Comparison of ENCODE assay signal across 14 cellular contexts in genomic region chr1:201736707-201737320, GRCh38.
DNase-seq lines count a peak whose midpoint lies in the region; ATAC-seq and TF ChIP-seq lines count a peak whose summit lies in the region.
"Had no signal": no experiment of that assay in that cellular context is flagged by ENCODE, and none has a peak within 500 bp of the region (broad histone marks: within the 10 kb centered on the region; RNA-seq: fewer than 3 reads in every experiment).

No MANE protein-coding gene starts in this region.

- H3K9me3 ChIP-seq in cardiac muscle cell (ENCODE audit: low read depth) (no peaks in the 10 kb centered on the region), transverse colon (no peaks in the 10 kb centered on the region), left lung (no peaks in the 10 kb centered on the region)
- H3K9me3 ChIP-seq: SJSA1 had no signal

- no peak for TF ChIP-seq POLR2A in transverse colon (IDR thresholded peaks at IDR 0.05)
- TF ChIP-seq POLR2A in lower leg skin (IDR thresholded peaks at IDR 0.05), result no peak

- peak overlapping the region; percentile 100 for H3K27ac ChIP-seq in cardiac muscle cell
- H3K27ac ChIP-seq in transverse colon, result peak overlapping the region; percentile 70 to 84 (median 81)
- no peak overlapping the region for H3K27ac ChIP-seq in left lung
- H3K27ac ChIP-seq: SJSA1 had no signal

- H3K27me3 ChIP-seq in cardiac muscle cell (no peaks in the 10 kb centered on the region), transverse colon (no peaks in the 10 kb centered on the region), left lung (peaks cover 0 to 26% of the 10 kb centered on the region in 2 donors)
- H3K27me3 ChIP-seq: SJSA1 had no signal

- H3K36me3 Mint-ChIP-seq in brain (peaks cover 17% of the 10 kb centered on the region), naive B cell (no peaks in the 10 kb centered on the region)

- TF ChIP-seq EP300 in transverse colon (IDR thresholded peaks at IDR 0.05; ENCODE audit: low read depth), result no peak

- H3K4me1 Mint-ChIP-seq in brain (peaks cover 78% of the 10 kb centered on the region), naive B cell (peaks cover 32 to 52% (median 44%) of the 10 kb centered on the region in 3 donors)

- H3K4me3 Mint-ChIP-seq in brain (peak overlapping the region; percentile 24 to 69 (median 47)), naive B cell (peak overlapping the region in 6 of 8 donors; percentile 34 to 92 (median 68))
- H3K4me3 Mint-ChIP-seq: activated T-cell treated with anti-CD3 and anti-CD28 coated beads, Interleukin-2, amount 50 U/mL, for 24 hours had no signal

- no peak for ATAC-seq in left ventricle myocardium superior
- ATAC-seq in naive B cell (ENCODE audit: low read depth in 2 of 2), result peak; percentile 46 to 50
- no peak for ATAC-seq in left lung

- H3K4me3 ChIP-seq in cardiac muscle cell, result no peak overlapping the region
- H3K4me3 ChIP-seq in transverse colon, result no peak overlapping the region
- no peak overlapping the region for H3K4me3 ChIP-seq in left lung
- no peak overlapping the region for H3K4me3 ChIP-seq in lower leg skin (ENCODE audit: low read depth, poor library complexity, severe bottlenecking)
- H3K4me3 ChIP-seq: SJSA1 had no signal

- H3K27me3 Mint-ChIP-seq in brain (peaks cover 16% of the 10 kb centered on the region), naive B cell (peaks cover 0 to 6% (median 0%) of the 10 kb centered on the region in 3 donors)

- H3K36me3 ChIP-seq in cardiac muscle cell, result no peaks in the 10 kb centered on the region
- H3K36me3 ChIP-seq in transverse colon, result no peaks in the 10 kb centered on the region
- H3K36me3 ChIP-seq in left lung, result no peaks in the 10 kb centered on the region
- H3K36me3 ChIP-seq: SJSA1 had no signal

- 39 to 60% methylated on average over 2 to 6 of the region's 6 CpGs for WGBS in transverse colon (ENCODE audit: low coverage in 1 of 2), 2 donors
- 43 to 55% methylated on average over 6 of the region's 6 CpGs for WGBS in lower leg skin, 2 donors

- intact Hi-C loops in left ventricle myocardium superior (cut with micrococcal nuclease), result no loop called here
- intact Hi-C loops in transverse colon (cut with DNase I; ENCODE audit: low total_unique reads), result no loop called here
- intact Hi-C loops in left lung (cut with DNase I), result no loop called here
- intact Hi-C loops in lower leg skin (cut with DNase I; ENCODE audit: low total_unique reads), result no loop called here

- in situ Hi-C loops in transverse colon (cut with MboI; ENCODE audit: low pct_ligation_motif_present in 1 of 4, low pct_unique_long_range_greater_than_20kb in 1 of 4, low sequenced_read_pairs in 3 of 4), result no loop called here

- peaks cover 0 to 2% (median 0%) of the 10 kb centered on the region in 5 experiments for H3K9me3 Mint-ChIP-seq in brain
- H3K9me3 Mint-ChIP-seq in naive B cell, result no peaks in the 10 kb centered on the region
- H3K9me3 Mint-ChIP-seq: activated T-cell treated with anti-CD3 and anti-CD28 coated beads, Interleukin-2, amount 50 U/mL, for 24 hours had no signal

- H3K27ac Mint-ChIP-seq in brain, result peak overlapping the region; percentile 79 to 98 (median 90)
- peak overlapping the region in 4 of 6 donors; percentile 56 to 92 (median 90) for H3K27ac Mint-ChIP-seq in naive B cell
- H3K27ac Mint-ChIP-seq: activated T-cell treated with anti-CD3 and anti-CD28 coated beads, Interleukin-2, amount 50 U/mL, for 24 hours had no signal

- no peak for DNase-seq in cardiac muscle cell (ENCODE audit: low read depth in 1 of 2, low spot score in 1 of 2)
- no peak for DNase-seq in left ventricle myocardium superior
- peak; percentile 15 for DNase-seq in naive B cell
- no peak for DNase-seq in transverse colon
- DNase-seq in DMS79 (lab: John Stamatoyannopoulos, UW), result no peak
- no peak for DNase-seq in left lung
- DNase-seq in lower leg skin (ENCODE audit: low spot score in 2 of 2), result no peak
- DNase-seq: ACHN; activated CD4-positive, CD25-positive, alpha-beta regulatory T cell; activated T-cell treated with anti-CD3 and anti-CD28 coated beads, Interleukin-2, amount 50 U/mL, for 24 hours; NCI-H1105 treated with DMSO at 0.1 percent for 48 hours; small intestine had no signal

- TF ChIP-seq CTCF in cardiac muscle cell (IDR thresholded peaks at IDR 0.05; ENCODE audit: low read depth, low read length) (no peak), brain (conservative IDR thresholded peaks at IDR 0.05) (no peak), transverse colon (IDR thresholded peaks at IDR 0.05) (no peak), left lung (IDR thresholded peaks at IDR 0.05) (no peak), lower leg skin (IDR thresholded peaks at IDR 0.05) (no peak)

- peaks cover 76% of the 10 kb centered on the region for H3K4me1 ChIP-seq in cardiac muscle cell (ENCODE audit: low read depth)
- H3K4me1 ChIP-seq in transverse colon, result peaks cover 28 to 56% (median 32%) of the 10 kb centered on the region in 4 donors
- H3K4me1 ChIP-seq in left lung, result peaks cover 15 to 34% of the 10 kb centered on the region in 2 donors

Comparison
In these comparisons a context has a peak if more than half of its experiments do, and no peak if none do; other contexts are left out.
1. H3K27ac ChIP-seq: peak in cardiac muscle cell (single experiment) and transverse colon (4 of 4); none in left lung (0 of 2).
2. ATAC-seq: peak in naive B cell (2 of 2); none in left ventricle myocardium superior (single experiment) and left lung (single experiment).